8 cellular contexts compared by ENCODE assay signal in genomic region chr17:45052052-45052772, GRCh38. TPM values are rescaled to one million over a fixed set of nuclear protein-coding genes. Genes with fewer than 3 reads are reported as not detected.
DNase-seq lines count a peak whose midpoint lies in the region; ATAC-seq and TF ChIP-seq lines count a peak whose summit lies in the region.

No MANE protein-coding gene starts in this region.

- intact Hi-C loops in Panc1 (cut with micrococcal nuclease; ENCODE audit: unreplicated experiment) = no loop called here
- intact Hi-C loops in head of caudate nucleus (cut with DNase I) = no loop called here
- intact Hi-C loops in psoas muscle (cut with DNase I) = loop anchor here in 1 of 2 donors (5.0 kb wide), 2 partner anchors 45 to 80 kb away; partner anchors contain the start of gene PLCD3

- POLR2A ChIA-PET in BJ (lab: Charles Lee) (no interaction called here), Panc1 (lab: Charles Lee) (no interaction called here)

- ATAC-seq in Panc1 (peak; percentile 31; the same call in 1 of the 2 replicates), psoas muscle (peak in 3 of 4 donors; percentile 18 to 24 (median 23)), GM19467 (IDR thresholded peaks at IDR 0.05; ENCODE audit: unreplicated experiment) (no peak)

- no peak for TF ChIP-seq CTCF in BJ (IDR thresholded peaks at IDR 0.05; ENCODE audit: insufficient read depth, low read depth, low read length)
- no peak for TF ChIP-seq CTCF in HFFc6 (IDR thresholded peaks at IDR 0.05)
- TF ChIP-seq CTCF in Panc1 (IDR thresholded peaks at IDR 0.05) = no peak
- TF ChIP-seq CTCF in psoas muscle (IDR thresholded peaks at IDR 0.05) = no peak

- H3K4me3 Mint-ChIP-seq in HFFc6 = peak overlapping the region; percentile 78

- 12 to 34% (median 28%) methylated on average over 17 to 36 of the region's 36 CpGs for WGBS in psoas muscle, 3 donors

- peaks cover 6% of the 10 kb centered on the region; the same call in 1 of the 2 replicates for H3K36me3 Mint-ChIP-seq in HFFc6 (ENCODE audit: low read depth)

- peak overlapping the region; percentile 78 for H3K27ac Mint-ChIP-seq in HFFc6

- H3K36me3 ChIP-seq in BJ (ENCODE audit: control insufficient read depth, insufficient read depth, low read length) (no peaks in the 10 kb centered on the region), Panc1 (ENCODE audit: control insufficient read depth, insufficient read depth, low read length) (peaks cover 3% of the 10 kb centered on the region; the same call in 1 of the 2 replicates), psoas muscle (ENCODE audit: insufficient read depth in 1 of 2, low read depth in 1 of 2) (no peaks in the 10 kb centered on the region)

- H3K9me3 Mint-ChIP-seq in HFFc6 = no peaks in the 10 kb centered on the region

- H3K4me1 Mint-ChIP-seq in HFFc6 (ENCODE audit: low read depth) = peaks cover 25% of the 10 kb centered on the region

- H3K4me3 ChIP-seq in BJ (ENCODE audit: low read depth, low read length) (peak overlapping the region; percentile 55), Panc1 (ENCODE audit: low read depth in 2 of 2, low read length in 2 of 2) (peak overlapping the region; percentile 42 to 60), psoas muscle (peak overlapping the region; percentile 75)

- DNase-seq in BJ (ENCODE audit: low read depth) = no peak
- no peak for DNase-seq in HFFc6
- no peak for DNase-seq in Panc1 (ENCODE audit: low read depth, low spot score)
- peak; percentile 41 for DNase-seq in activated naive CD4-positive, alpha-beta T cell treated with Interleukin-2 at 50 U/mL for 16 hours
- peak in 31 of 42 donors; percentile 8 to 73 (median 28) for DNase-seq in head of caudate nucleus
- DNase-seq in psoas muscle = peak; percentile 60 to 66
- DNase-seq in medulla oblongata (ENCODE audit: extremely low spot score) = no peak

- CTCF ChIA-PET in BJ (lab: Yijun Ruan, JAX) = no interaction called here
- CTCF ChIA-PET in Panc1 (lab: Charles Lee) = no interaction called here

- in situ Hi-C loops in Panc1 (cut with HindIII; ENCODE audit: low pct_unique_long_range_greater_than_20kb, low sequenced_read_pairs) = no loop called here

- H3K4me1 ChIP-seq in Panc1 (ENCODE audit: control insufficient read depth, insufficient read depth, low read length) (peaks cover 3% of the 10 kb centered on the region; the same call in 1 of the 2 replicates), psoas muscle (peaks cover 16% of the 10 kb centered on the region)

- no TSS peak for BruUV-seq in Panc1 (replicated peaks; lab: Mats Ljungman, UMichigan)

- H3K27ac ChIP-seq in Panc1 (ENCODE audit: low read length) (peak overlapping the region; percentile 55), psoas muscle (peak overlapping the region; percentile 87)

- H3K9me3 ChIP-seq in Panc1 (ENCODE audit: control insufficient read depth, insufficient read depth, low read depth, low read length) (no peaks in the 10 kb centered on the region), psoas muscle (no peaks in the 10 kb centered on the region)

- 0 out of 2 replicates have a peak, but pooled peaks cover 1% of the 10 kb centered on the region for H3K27me3 Mint-ChIP-seq in HFFc6 (ENCODE audit: insufficient read depth)

- H3K27me3 ChIP-seq in BJ (ENCODE audit: control insufficient read depth, insufficient read depth, low read length) (no peaks in the 10 kb centered on the region), Panc1 (ENCODE audit: control insufficient read depth, insufficient read depth, low read length) (no peaks in the 10 kb centered on the region), psoas muscle (ENCODE audit: insufficient read depth in 3 of 3, low read length in 2 of 3) (no peaks in the 10 kb centered on the region)

RNA-seq across cellular contexts. Expression of gene DCAKD, which starts 0.8 kb away (rescaled TPM):
- polyA plus RNA-seq in BJ (2011; rRNA removed) (25.4 and 44.2 TPM in 2 replicates), psoas muscle (10 to 100 TPM in 1 of 3 donors, 1 to 10 TPM in 2; 6.4 to 14.2 (median 8.4) TPM)
- polyA minus RNA-seq in BJ (2011; rRNA and poly(A)+ RNA removed) = 41.9 and 63.6 TPM in 2 replicates
- 10 to 100 TPM; 34.0 to 38.9 (median 35.8) TPM for total RNA-seq in HFFc6 (2021; fragmentation: NEBNext Ultra II Directional; extraction: Animal tissue kit (Norgen Biotek cat#: 25700))
- total RNA-seq in Panc1 (2021; ENCODE audit: unreplicated experiment) (24.3 TPM), psoas muscle (10 to 100 TPM in 3 of 4 donors, 1 to 10 TPM in 1; 6.9 to 13.5 (median 11.0) TPM)
- 31.4 TPM for polyA plus RNA-seq in Panc1 (2012; ENCODE audit: insufficient read length)

RNA-seq across cellular contexts. Expression of gene NMT1, which starts 8.9 kb away (rescaled TPM):
- 48.1 and 62.5 TPM in 2 replicates for polyA plus RNA-seq in BJ (2011; rRNA removed)
- 52.8 and 163 TPM in 2 replicates for polyA minus RNA-seq in BJ (2011; rRNA and poly(A)+ RNA removed)
- total RNA-seq in HFFc6 (2021; fragmentation: NEBNext Ultra II Directional; extraction: Animal tissue kit (Norgen Biotek cat#: 25700)) = 100 to 1,000 TPM; 135 to 152 (median 142) TPM
- 105 TPM for total RNA-seq in Panc1 (2021; ENCODE audit: unreplicated experiment)
- 141 TPM for polyA plus RNA-seq in Panc1 (2012; ENCODE audit: insufficient read length)
- 100 to 1,000 TPM in 2 of 4 donors, 10 to 100 TPM in 2; 73.3 to 164 (median 93.1) TPM for total RNA-seq in psoas muscle
- polyA plus RNA-seq in psoas muscle = 10 to 100 TPM; 58.0 to 79.7 (median 68.3) TPM

Comparison
In these comparisons a context has a peak if more than half of its experiments do, and no peak if none do; other contexts are left out.
1. DNase-seq: peak in activated naive CD4-positive, alpha-beta T cell treated with Interleukin-2 at 50 U/mL for 16 hours (single experiment), head of caudate nucleus (31 of 42) and psoas muscle (2 of 2); none in BJ (single experiment), HFFc6 (single experiment), Panc1 (single experiment) and medulla oblongata (single experiment).
2. Peak in every context shown above with its lines, with median percentiles within 50 percentile points of each other: H3K4me3 ChIP-seq.